Comparison of ENCODE assay signal across 1 cellular context in the genomic region with DNA sequence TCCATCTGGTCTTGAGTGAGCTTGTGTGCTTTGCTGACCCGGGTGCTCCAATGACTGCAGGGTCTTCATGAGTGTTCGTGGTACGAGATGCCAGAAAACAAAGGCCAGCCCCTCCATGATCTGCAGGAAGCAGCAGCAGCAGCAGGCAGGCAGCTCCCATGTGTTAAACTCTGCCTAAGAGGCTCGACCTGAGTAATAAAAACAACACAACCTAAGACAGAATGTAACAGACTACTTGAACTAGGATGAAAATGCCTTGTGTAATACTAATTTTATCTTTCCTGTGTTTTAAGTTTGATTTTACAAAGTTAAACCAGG.
TF ChIP-seq lines count a peak whose summit lies in the region.

No MANE protein-coding gene starts in this region.

TF ChIP-seq in K562, 482 proteins besides CTCF, POLR2A, EP300 and RAD21:
- TF ChIP-seq HDGF (IDR thresholded peaks at IDR 0.05) (no peak), ILK (tag; IDR thresholded peaks at IDR 0.05; ENCODE audit: borderline replicate concordance, low read depth) (no peak), RFX1 (IDR thresholded peaks at IDR 0.05) (no peak), ZNF75A (CRISPR knock-in tag; IDR thresholded peaks at IDR 0.05) (no peak), RBM22 (IDR thresholded peaks at IDR 0.05; ENCODE audit: low read depth, low read length, poor library complexity, severe bottlenecking) (no peak), SAFB (IDR thresholded peaks at IDR 0.05; ENCODE audit: borderline replicate concordance, low read depth, low read length) (no peak), LEF1 (IDR thresholded peaks at IDR 0.05) (no peak)
- TF ChIP-seq, protein P1, sequence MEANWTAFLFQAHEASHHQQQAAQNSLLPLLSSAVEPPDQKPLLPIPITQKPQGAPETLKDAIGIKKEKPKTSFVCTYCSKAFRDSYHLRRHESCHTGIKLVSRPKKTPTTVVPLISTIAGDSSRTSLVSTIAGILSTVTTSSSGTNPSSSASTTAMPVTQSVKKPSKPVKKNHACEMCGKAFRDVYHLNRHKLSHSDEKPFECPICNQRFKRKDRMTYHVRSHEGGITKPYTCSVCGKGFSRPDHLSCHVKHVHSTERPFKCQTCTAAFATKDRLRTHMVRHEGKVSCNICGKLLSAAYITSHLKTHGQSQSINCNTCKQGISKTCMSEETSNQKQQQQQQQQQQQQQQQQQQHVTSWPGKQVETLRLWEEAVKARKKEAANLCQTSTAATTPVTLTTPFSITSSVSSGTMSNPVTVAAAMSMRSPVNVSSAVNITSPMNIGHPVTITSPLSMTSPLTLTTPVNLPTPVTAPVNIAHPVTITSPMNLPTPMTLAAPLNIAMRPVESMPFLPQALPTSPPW (CRISPR knock-in tag; IDR thresholded peaks at IDR 0.05): no peak
- TF ChIP-seq, protein P2, sequence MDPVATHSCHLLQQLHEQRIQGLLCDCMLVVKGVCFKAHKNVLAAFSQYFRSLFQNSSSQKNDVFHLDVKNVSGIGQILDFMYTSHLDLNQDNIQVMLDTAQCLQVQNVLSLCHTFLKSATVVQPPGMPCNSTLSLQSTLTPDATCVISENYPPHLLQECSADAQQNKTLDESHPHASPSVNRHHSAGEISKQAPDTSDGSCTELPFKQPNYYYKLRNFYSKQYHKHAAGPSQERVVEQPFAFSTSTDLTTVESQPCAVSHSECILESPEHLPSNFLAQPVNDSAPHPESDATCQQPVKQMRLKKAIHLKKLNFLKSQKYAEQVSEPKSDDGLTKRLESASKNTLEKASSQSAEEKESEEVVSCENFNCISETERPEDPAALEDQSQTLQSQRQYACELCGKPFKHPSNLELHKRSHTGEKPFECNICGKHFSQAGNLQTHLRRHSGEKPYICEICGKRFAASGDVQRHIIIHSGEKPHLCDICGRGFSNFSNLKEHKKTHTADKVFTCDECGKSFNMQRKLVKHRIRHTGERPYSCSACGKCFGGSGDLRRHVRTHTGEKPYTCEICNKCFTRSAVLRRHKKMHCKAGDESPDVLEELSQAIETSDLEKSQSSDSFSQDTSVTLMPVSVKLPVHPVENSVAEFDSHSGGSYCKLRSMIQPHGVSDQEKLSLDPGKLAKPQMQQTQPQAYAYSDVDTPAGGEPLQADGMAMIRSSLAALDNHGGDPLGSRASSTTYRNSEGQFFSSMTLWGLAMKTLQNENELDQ (CRISPR knock-in tag; IDR thresholded peaks at IDR 0.05; ENCODE audit: borderline replicate concordance): no peak
- TF ChIP-seq, protein P3, sequence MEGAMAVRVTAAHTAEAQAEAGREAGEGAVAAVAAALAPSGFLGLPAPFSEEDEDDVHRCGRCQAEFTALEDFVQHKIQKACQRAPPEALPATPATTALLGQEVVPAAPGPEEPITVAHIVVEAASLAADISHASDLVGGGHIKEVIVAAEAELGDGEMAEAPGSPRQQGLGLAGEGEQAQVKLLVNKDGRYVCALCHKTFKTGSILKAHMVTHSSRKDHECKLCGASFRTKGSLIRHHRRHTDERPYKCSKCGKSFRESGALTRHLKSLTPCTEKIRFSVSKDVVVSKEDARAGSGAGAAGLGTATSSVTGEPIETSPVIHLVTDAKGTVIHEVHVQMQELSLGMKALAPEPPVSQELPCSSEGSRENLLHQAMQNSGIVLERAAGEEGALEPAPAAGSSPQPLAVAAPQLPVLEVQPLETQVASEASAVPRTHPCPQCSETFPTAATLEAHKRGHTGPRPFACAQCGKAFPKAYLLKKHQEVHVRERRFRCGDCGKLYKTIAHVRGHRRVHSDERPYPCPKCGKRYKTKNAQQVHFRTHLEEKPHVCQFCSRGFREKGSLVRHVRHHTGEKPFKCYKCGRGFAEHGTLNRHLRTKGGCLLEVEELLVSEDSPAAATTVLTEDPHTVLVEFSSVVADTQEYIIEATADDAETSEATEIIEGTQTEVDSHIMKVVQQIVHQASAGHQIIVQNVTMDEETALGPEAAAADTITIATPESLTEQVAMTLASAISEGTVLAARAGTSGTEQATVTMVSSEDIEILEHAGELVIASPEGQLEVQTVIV (CRISPR knock-in tag; IDR thresholded peaks at IDR 0.05; ENCODE audit: borderline replicate concordance): no peak
TF ChIP-seq in K562: peak in this region for 0.
